8 cellular contexts compared by ENCODE assay signal in genomic region chr3:39383913-39384664, GRCh38. TPM values are rescaled to one million over a fixed set of nuclear protein-coding genes. Genes with fewer than 3 reads are reported as not detected.
DNase-seq lines count a peak whose midpoint lies in the region; ATAC-seq and TF ChIP-seq lines count a peak whose summit lies in the region.

No MANE protein-coding gene starts in this region.

- intact Hi-C loops in left lung (cut with DNase I) = no loop called here

- peak; percentile 88 for DNase-seq in activated CD4-positive, CD25-positive, alpha-beta regulatory T cell treated with anti-CD3 and anti-CD28 coated beads, Interleukin-2, amount 50 U/mL, for 16 hours (ENCODE audit: low read depth, low spot score)
- no peak for DNase-seq in activated CD4-positive, CD25-positive, alpha-beta regulatory T cell (lab: John Stamatoyannopoulos, UW)
- peak; percentile 98 for DNase-seq in WERI-Rb-1
- peak; percentile 95 for DNase-seq in choroid plexus epithelial cell (ENCODE audit: low read depth)
- peak; percentile 97 to 98 for DNase-seq in left lung
- peak; percentile 96 for DNase-seq in stimulated activated CD4-positive, alpha-beta T cell treated with anti-CD3 and anti-CD28 coated beads, Interleukin-4, amount 100 ng/mL, for 24 hours
- DNase-seq in NCI-H1092 (lab: John Stamatoyannopoulos, UW) = no peak

- TF ChIP-seq CTCF in WERI-Rb-1 (IDR thresholded peaks at IDR 0.05; ENCODE audit: low read depth, low read length) (no peak), choroid plexus epithelial cell (conservative IDR thresholded peaks at IDR 0.05; ENCODE audit: low read depth, low read length) (no peak), left lung (IDR thresholded peaks at IDR 0.05) (peak in 1 of 2 donors; percentile 28)

- H3K27me3 ChIP-seq in WERI-Rb-1 (ENCODE audit: insufficient read depth, low read depth, severe bottlenecking) (no peaks in the 10 kb centered on the region), left lung (no peaks in the 10 kb centered on the region)

- peaks cover 18% of the 10 kb centered on the region for H3K36me3 ChIP-seq in WERI-Rb-1
- no peaks in the 10 kb centered on the region for H3K36me3 ChIP-seq in left lung

- H3K9me3 ChIP-seq in WERI-Rb-1 (ENCODE audit: severe bottlenecking) = no peaks in the 10 kb centered on the region
- no peaks in the 10 kb centered on the region for H3K9me3 ChIP-seq in left lung

- ATAC-seq in HG03159 (IDR thresholded peaks at IDR 0.05; ENCODE audit: unreplicated experiment) = peak; percentile 73
- ATAC-seq in left lung = peak; percentile 97

- H3K4me1 ChIP-seq in left lung = peaks cover 0 to 28% of the 10 kb centered on the region in 2 donors

- H3K27ac ChIP-seq in WERI-Rb-1 (peak overlapping the region; percentile 94), left lung (peak overlapping the region; percentile 92 to 95)

- H3K4me3 ChIP-seq in WERI-Rb-1 (ENCODE audit: low read depth, low read length) = peak overlapping the region; percentile 87
- peak overlapping the region; percentile 74 for H3K4me3 ChIP-seq in choroid plexus epithelial cell (ENCODE audit: low read depth, low read length)
- H3K4me3 ChIP-seq in left lung = peak overlapping the region; percentile 60 to 77

RNA-seq across cellular contexts. Expression of gene SLC25A38, which starts 0.9 kb away (rescaled TPM):
- 10 to 100 TPM; 28.9 to 33.7 TPM for total RNA-seq in left lung

RNA-seq across cellular contexts. Expression of gene RPSA, which starts 22.4 kb away (rescaled TPM):
- 1,000 to 10,000 TPM in 1 of 2 donors, 100 to 1,000 TPM in 1; 738 to 1,176 TPM for total RNA-seq in left lung

RNA-seq across cellular contexts. Expression of gene CCR8, which starts 54.6 kb away (rescaled TPM):
- total RNA-seq in left lung = under 1 TPM in 1 of 2 donors, not detected in 1; 0.29 TPM

Comparison
In these comparisons a context has a peak if more than half of its experiments do, and no peak if none do; other contexts are left out.
1. DNase-seq: peak in activated CD4-positive, CD25-positive, alpha-beta regulatory T cell treated with anti-CD3 and anti-CD28 coated beads, Interleukin-2, amount 50 U/mL, for 16 hours (single experiment), WERI-Rb-1 (single experiment), choroid plexus epithelial cell (single experiment), left lung (2 of 2) and stimulated activated CD4-positive, alpha-beta T cell treated with anti-CD3 and anti-CD28 coated beads, Interleukin-4, amount 100 ng/mL, for 24 hours (single experiment); none in activated CD4-positive, CD25-positive, alpha-beta regulatory T cell (0 of 4) and NCI-H1092 (single experiment).
2. Peak in every context shown above with its lines, with median percentiles within 50 percentile points of each other: H3K4me3 ChIP-seq.